In genomic region chr1:149936992-149937705, GRCh38 we compare ENCODE assay signal across 9 cellular contexts. TPM values are rescaled to one million over a fixed set of nuclear protein-coding genes. Genes with fewer than 3 reads are reported as not detected.
A peak's percentile ranks its signal among the peaks of the same experiment; 100 is the strongest.
DNase-seq lines count a peak whose midpoint lies in the region; ATAC-seq and TF ChIP-seq lines count a peak whose summit lies in the region.
"Had no signal": no experiment of that assay in that cellular context is flagged by ENCODE, and none has a peak within 500 bp of the region (broad histone marks: within the 10 kb centered on the region; RNA-seq: fewer than 3 reads in every experiment).

No MANE protein-coding gene starts in this region.

- H3K27ac ChIP-seq in PC-3 (ENCODE audit: low read length): peak overlapping the region; percentile 90

- no peak overlapping the region for H3K4me3 Mint-ChIP-seq in activated naive CD4-positive, alpha-beta T cell treated with anti-CD3 and anti-CD28 coated beads for 36 hours
- H3K4me3 Mint-ChIP-seq in nephron: peak overlapping the region; percentile 90 to 94 (median 93)
- H3K4me3 Mint-ChIP-seq: central memory CD8-positive, alpha-beta T cell had no signal

- no peaks in the 10 kb centered on the region for H3K27me3 Mint-ChIP-seq in activated naive CD4-positive, alpha-beta T cell treated with anti-CD3 and anti-CD28 coated beads for 36 hours (ENCODE audit: low read depth)
- H3K27me3 Mint-ChIP-seq in nephron (ENCODE audit: low read depth): no peaks in the 10 kb centered on the region

- no peaks in the 10 kb centered on the region for H3K9me3 Mint-ChIP-seq in activated naive CD4-positive, alpha-beta T cell treated with anti-CD3 and anti-CD28 coated beads for 36 hours
- no peaks in the 10 kb centered on the region for H3K9me3 Mint-ChIP-seq in nephron
- H3K9me3 Mint-ChIP-seq: central memory CD8-positive, alpha-beta T cell had no signal

- peak overlapping the region; percentile 81 for H3K4me2 ChIP-seq in PC-3 (ENCODE audit: low read length)

- H3K4me1 ChIP-seq in PC-3 (ENCODE audit: insufficient read depth, low read length) (peaks cover 43% of the 10 kb centered on the region), endocrine pancreas (ENCODE audit: control insufficient read depth, insufficient read depth, low read length) (no peaks in the 10 kb centered on the region)

- CTCF ChIA-PET in activated naive CD4-positive, alpha-beta T cell treated with anti-CD3 and anti-CD28 coated beads for 36 hours (lab: Charles Lee): no interaction called here
- CTCF ChIA-PET in PC-3 (lab: Charles Lee): interaction anchor here (0.6 kb wide), 3 partner anchors 25 to 249 kb away, joined by 3 to 5 read pairs (median 4); no protein-coding TSS in a partner anchor

- H3K4me1 Mint-ChIP-seq in activated naive CD4-positive, alpha-beta T cell treated with anti-CD3 and anti-CD28 coated beads for 36 hours (ENCODE audit: low read depth): peaks cover 41% of the 10 kb centered on the region
- peaks cover 56% of the 10 kb centered on the region for H3K4me1 Mint-ChIP-seq in nephron

- H3K9ac ChIP-seq in PC-3 (ENCODE audit: low read length): peak overlapping the region; percentile 59
- peak overlapping the region; percentile 87 for H3K9ac ChIP-seq in endocrine pancreas (ENCODE audit: control insufficient read depth, insufficient read depth, low read length)

- no TSS peak for BruUV-seq in PC-3 (replicated peaks; lab: Mats Ljungman, UMichigan)

- no peaks in the 10 kb centered on the region for H3K79me2 ChIP-seq in PC-3 (ENCODE audit: low read length)

- ATAC-seq in PC-3 (peak; percentile 71), HG03469 (IDR thresholded peaks at IDR 0.05; ENCODE audit: unreplicated experiment) (no peak), HG03565 (IDR thresholded peaks at IDR 0.05; ENCODE audit: unreplicated experiment) (no peak), HG02840 (IDR thresholded peaks at IDR 0.05; ENCODE audit: low FRiP score, unreplicated experiment) (no peak)

- H4K20me1 ChIP-seq in PC-3 (ENCODE audit: low read length): no peaks in the 10 kb centered on the region

- 0 out of 2 replicates have a peak, but pooled peaks have one; percentile 16 for TF ChIP-seq CTCF in PC-3 (conservative IDR thresholded peaks at IDR 0.05; ENCODE audit: low read depth, low read length)
- no peak for TF ChIP-seq CTCF in nephron (IDR thresholded peaks at IDR 0.05; ENCODE audit: unreplicated experiment in 3 of 3)

- peak overlapping the region; percentile 54 for H3K27ac Mint-ChIP-seq in activated naive CD4-positive, alpha-beta T cell treated with anti-CD3 and anti-CD28 coated beads for 36 hours
- H3K27ac Mint-ChIP-seq in nephron: peak overlapping the region; percentile 84 to 92 (median 89)

- no peaks in the 10 kb centered on the region for H3K36me3 Mint-ChIP-seq in activated naive CD4-positive, alpha-beta T cell treated with anti-CD3 and anti-CD28 coated beads for 36 hours (ENCODE audit: low read depth)
- H3K36me3 Mint-ChIP-seq in nephron (ENCODE audit: low read depth): peaks cover 8% of the 10 kb centered on the region

- DNase-seq in activated naive CD4-positive, alpha-beta T cell treated with anti-CD3 and anti-CD28 coated beads for 36 hours: no peak
- DNase-seq in activated naive CD4-positive, alpha-beta T cell treated with Interleukin-2 at 50 U/mL for 16 hours: no peak
- DNase-seq in PC-3: peak; percentile 96

- POLR2A ChIA-PET in PC-3 (lab: Charles Lee; ENCODE audit: unreplicated experiment): interaction anchor here (0.6 to 0.7 kb wide), 3 partner anchors 50 to 427 kb away, joined by 3 read pairs; partner anchors contain the start of gene RPRD2

- peak overlapping the region; percentile 88 for H2AFZ ChIP-seq in PC-3 (ENCODE audit: low read length)

- intact Hi-C loops in activated naive CD4-positive, alpha-beta T cell treated with anti-CD3 and anti-CD28 coated beads for 36 hours (cut with micrococcal nuclease): no loop called here
- intact Hi-C loops in PC-3 (cut with micrococcal nuclease): loop anchor here (1.0 kb wide), 1 partner anchor 10 kb away; the partner anchor contains the start of gene SF3B4

- H3K36me3 ChIP-seq in PC-3 (ENCODE audit: low read depth, low read length): no peaks in the 10 kb centered on the region
- no peaks in the 10 kb centered on the region for H3K36me3 ChIP-seq in endocrine pancreas (ENCODE audit: control insufficient read depth, insufficient read depth, low read length)

- H3K27me3 ChIP-seq in PC-3 (ENCODE audit: low read length) (no peaks in the 10 kb centered on the region), endocrine pancreas (ENCODE audit: control insufficient read depth, insufficient read depth, low read length) (no peaks in the 10 kb centered on the region)

- peak overlapping the region; percentile 75 for H3K4me3 ChIP-seq in PC-3 (ENCODE audit: low read length)
- peak overlapping the region; percentile 56 for H3K4me3 ChIP-seq in endocrine pancreas (ENCODE audit: control insufficient read depth, insufficient read depth, low read length)

- no peaks in the 10 kb centered on the region for H3K9me2 ChIP-seq in PC-3 (replicated peaks; ENCODE audit: low read length)

- H3K9me3 ChIP-seq in PC-3 (ENCODE audit: low read length) (no peaks in the 10 kb centered on the region), endocrine pancreas (ENCODE audit: control insufficient read depth, low read length) (no peaks in the 10 kb centered on the region)

- H3F3A ChIP-seq in PC-3 (ENCODE audit: low read length, unreplicated experiment): peaks cover 6% of the 10 kb centered on the region

RNA-seq across cellular contexts. Expression of gene MTMR11, which starts 0.5 kb away (rescaled TPM):
- total RNA-seq in activated naive CD4-positive, alpha-beta T cell treated with anti-CD3 and anti-CD28 coated beads for 36 hours: under 1 TPM; 0.69 to 0.72 TPM
- total RNA-seq in PC-3 (2014; rRNA removed): 5.1 and 7.0 TPM in 2 replicates

RNA-seq across cellular contexts. Expression of gene SF3B4, which starts 9.5 kb away (rescaled TPM):
- total RNA-seq in activated naive CD4-positive, alpha-beta T cell treated with anti-CD3 and anti-CD28 coated beads for 36 hours: 10 to 100 TPM; 47.3 to 48.5 TPM
- 23.5 and 28.1 TPM in 2 replicates for total RNA-seq in PC-3 (2014; rRNA removed)

RNA-seq across cellular contexts. Expression of gene SV2A, which starts 19.5 kb away (rescaled TPM):
- total RNA-seq in activated naive CD4-positive, alpha-beta T cell treated with anti-CD3 and anti-CD28 coated beads for 36 hours: 1 to 10 TPM; 8.2 to 8.6 TPM
- not detected in 2 replicates for total RNA-seq in PC-3 (2014; rRNA removed)

RNA-seq across cellular contexts. Expression of gene BOLA1, which starts 37.8 kb away (rescaled TPM):
- 10 to 100 TPM; 24.7 to 28.7 TPM for total RNA-seq in activated naive CD4-positive, alpha-beta T cell treated with anti-CD3 and anti-CD28 coated beads for 36 hours
- 27.6 and 38.6 TPM in 2 replicates for total RNA-seq in PC-3 (2014; rRNA removed)
